ENCODE assay signal across 25 cellular contexts in genomic region chr3:123317716-123318115, GRCh38.
"Had no signal": no experiment of that assay in that cellular context is flagged by ENCODE, and none has a peak within 500 bp of the region (broad histone marks: within the 10 kb centered on the region; RNA-seq: fewer than 3 reads in every experiment).

No MANE protein-coding gene starts in this region.

- H3K4me3 Mint-ChIP-seq: effector memory CD8-positive, alpha-beta T cell; naive thymus-derived CD4-positive, alpha-beta T cell; nephron progenitor cell; stimulated activated memory B cell treated with anti-CD40 and anti-IgM and Interleukin-4, amounts not matched to agents 10 μg/mL and 1 μg/mL and 100 μg/mL, for 72 hours; type B pancreatic cell had no signal

- H3K9me3 ChIP-seq: pancreas, right atrium auricular region, testis, tibial artery, uterus had no signal

- H3K27me3 ChIP-seq: pancreas, right atrium auricular region, testis, tibial artery, uterus had no signal

- ATAC-seq: effector memory CD8-positive, alpha-beta T cell; left lobe of liver; naive thymus-derived CD4-positive, alpha-beta T cell; pancreas; sciatic nerve; stimulated activated memory B cell treated with anti-CD40 and anti-IgM and Interleukin-4, amounts not matched to agents 10 μg/mL and 1 μg/mL and 100 μg/mL, for 72 hours; stimulated activated naive CD8-positive, alpha-beta T cell treated with anti-CD3 and anti-CD28 coated beads, Interleukin-15, Interleukin-2, amounts not matched to agents 100 U/mL and 50 U/mL, for 24 hours had no signal

- H3K27ac ChIP-seq: pancreas, right atrium auricular region, testis, tibial artery, uterus had no signal

- H3K36me3 Mint-ChIP-seq: naive thymus-derived CD4-positive, alpha-beta T cell; stimulated activated memory B cell treated with anti-CD40 and anti-IgM and Interleukin-4, amounts not matched to agents 10 μg/mL and 1 μg/mL and 100 μg/mL, for 72 hours; type B pancreatic cell had no signal

- H3K4me3 ChIP-seq: pancreas, right atrium auricular region, smooth muscle cell, testis, tibial artery, uterus had no signal

- H3K27ac Mint-ChIP-seq: effector memory CD8-positive, alpha-beta T cell; naive thymus-derived CD4-positive, alpha-beta T cell; nephron progenitor cell; stimulated activated memory B cell treated with anti-CD40 and anti-IgM and Interleukin-4, amounts not matched to agents 10 μg/mL and 1 μg/mL and 100 μg/mL, for 72 hours; type B pancreatic cell had no signal

- FAIRE-seq: endometrium, frontal cortex, keratinocyte, pancreas had no signal

- H3K36me3 ChIP-seq: uterus had no signal

- H3K9me3 Mint-ChIP-seq: effector memory CD8-positive, alpha-beta T cell; naive thymus-derived CD4-positive, alpha-beta T cell; nephron progenitor cell; stimulated activated memory B cell treated with anti-CD40 and anti-IgM and Interleukin-4, amounts not matched to agents 10 μg/mL and 1 μg/mL and 100 μg/mL, for 72 hours; type B pancreatic cell had no signal

- H3K4me1 ChIP-seq: pancreas, testis, uterus had no signal

- DNase-seq: cortex of kidney; effector memory CD8-positive, alpha-beta T cell; mammary epithelial cell; mesendoderm; midbrain; naive thymus-derived CD4-positive, alpha-beta T cell; nephron progenitor cell; occipital lobe; stimulated activated CD4-positive, alpha-beta T cell treated with anti-CD3 and anti-CD28 coated beads, Interleukin-2, amount 100 ng/mL, for 24 hours; stimulated activated CD4-positive, alpha-beta T cell treated with anti-CD3 and anti-CD28 coated beads, Interleukin-4, amount 100 ng/mL, for 24 hours; stimulated activated naive CD8-positive, alpha-beta T cell treated with anti-CD3 and anti-CD28 coated beads, Interleukin-15, Interleukin-2, amounts not matched to agents 100 U/mL and 50 U/mL, for 24 hours; substantia nigra; testis; uterus had no signal
